ENCODE assay signal across 35 cellular contexts in the genomic region with DNA sequence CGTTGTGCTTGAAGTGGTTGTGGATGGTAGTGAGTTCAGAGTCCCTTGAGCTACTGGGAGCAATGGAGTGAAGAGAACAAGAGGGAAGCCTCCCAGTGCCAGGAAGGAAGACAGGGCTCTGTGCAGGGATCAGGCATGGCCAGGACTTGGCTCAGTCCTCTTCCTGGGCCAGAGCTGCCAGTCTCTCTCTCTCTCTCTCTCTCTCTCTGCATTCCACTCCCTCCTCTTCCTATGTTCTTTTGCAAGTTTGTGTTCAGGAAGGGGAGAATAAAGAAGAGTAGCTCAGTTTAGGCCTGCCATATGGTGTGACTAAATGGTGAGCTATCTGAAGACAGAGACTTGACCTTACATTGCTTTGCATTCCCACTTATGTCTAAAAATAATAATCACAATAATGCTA. TPM values are rescaled to one million over a fixed set of nuclear protein-coding genes. Genes with fewer than 3 reads are reported as not detected.
DNase-seq lines count a peak whose midpoint lies in the region; TF ChIP-seq lines count a peak whose summit lies in the region.
"Had no signal": no experiment of that assay in that cellular context is flagged by ENCODE, and none has a peak within 500 bp of the region (broad histone marks: within the 10 kb centered on the region; RNA-seq: fewer than 3 reads in every experiment).

No MANE protein-coding gene starts in this region.

- intact Hi-C loops in esophagus squamous epithelium (cut with DNase I), result no loop called here

- H3K4me3 ChIP-seq in esophagus squamous epithelium, result no peak overlapping the region
- no peak overlapping the region for H3K4me3 ChIP-seq in osteoblast (ENCODE audit: insufficient read depth, low read length)
- H3K4me3 ChIP-seq: adrenal gland, body of pancreas, gastroesophageal sphincter, hepatocyte, upper lobe of right lung had no signal

- no peak overlapping the region for H3K4me2 ChIP-seq in osteoblast (ENCODE audit: insufficient read depth, low read length)
- H3K4me2 ChIP-seq: hepatocyte, KMS-11 had no signal

- H3K79me2 ChIP-seq in osteoblast (ENCODE audit: insufficient read depth, low read length), result no peaks in the 10 kb centered on the region
- H3K79me2 ChIP-seq: hepatocyte had no signal

- no peaks in the 10 kb centered on the region for H3K9me3 ChIP-seq in esophagus squamous epithelium
- no peaks in the 10 kb centered on the region for H3K9me3 ChIP-seq in osteoblast (ENCODE audit: low read depth, low read length)
- H3K9me3 ChIP-seq: adrenal gland, body of pancreas, gastroesophageal sphincter, upper lobe of right lung had no signal

- TF ChIP-seq POLR2A in esophagus squamous epithelium (IDR thresholded peaks at IDR 0.05), result no peak

- no peaks in the 10 kb centered on the region for H3K27me3 ChIP-seq in esophagus squamous epithelium
- H3K27me3 ChIP-seq in osteoblast (ENCODE audit: insufficient read depth, low read length), result no peaks in the 10 kb centered on the region
- H3K27me3 ChIP-seq: adrenal gland, body of pancreas, hepatocyte, upper lobe of right lung had no signal

- no peaks in the 10 kb centered on the region for H4K20me1 ChIP-seq in osteoblast (ENCODE audit: insufficient read depth, low read length)

- H3K36me3 ChIP-seq in esophagus squamous epithelium (no peaks in the 10 kb centered on the region), osteoblast (ENCODE audit: insufficient read depth, low read length) (no peaks in the 10 kb centered on the region)
- H3K36me3 ChIP-seq: adrenal gland, gastroesophageal sphincter, upper lobe of right lung had no signal

- WGBS in esophagus squamous epithelium, 2 donors, result 40 to 69% methylated on average over 1 of the region's 1 CpG

- H3K4me1 ChIP-seq in esophagus squamous epithelium (peaks cover 7 to 42% (median 18%) of the 10 kb centered on the region in 3 donors), osteoblast (ENCODE audit: insufficient read depth, low read length) (peaks cover 26% of the 10 kb centered on the region)
- H3K4me1 ChIP-seq: adrenal gland, body of pancreas, gastroesophageal sphincter, upper lobe of right lung had no signal

- TF ChIP-seq CTCF in esophagus squamous epithelium (IDR thresholded peaks at IDR 0.05) (no peak), osteoblast (IDR thresholded peaks at IDR 0.05; ENCODE audit: extremely low read depth, low read depth, low read length) (no peak)

- H3K27ac ChIP-seq in esophagus squamous epithelium (peak overlapping the region; percentile 17 to 48 (median 36)), osteoblast (ENCODE audit: low read depth, low read length) (no peak overlapping the region)
- H3K27ac ChIP-seq: adrenal gland, body of pancreas, gastroesophageal sphincter, hepatocyte, KMS-11, upper lobe of right lung had no signal

- H2AFZ ChIP-seq in osteoblast (ENCODE audit: low read length), result peak overlapping the region; percentile 48
- H2AFZ ChIP-seq: hepatocyte had no signal

- DNase-seq in HCEC 1CT (peak; percentile 50), RPMI7951 (ENCODE audit: low read depth) (peak; percentile 23), esophagus squamous epithelium (lab: John Stamatoyannopoulos, UW) (no peak), osteoblast (ENCODE audit: insufficient read length, low spot score, missing footprints) (no peak), nucleus accumbens (lab: John Stamatoyannopoulos, UW) (no peak), cortex of kidney (lab: John Stamatoyannopoulos, UW) (no peak), NCI-H82 (lab: John Stamatoyannopoulos, UW) (no peak)
- DNase-seq: activated CD4-positive, alpha-beta memory T cell treated with anti-CD3 and anti-CD28 coated beads, Interleukin-2, amount 10 ng/mL, durations not matched to agents 7 days and 5 days; activated CD8-positive, alpha-beta memory T cell treated with anti-CD3 and anti-CD28 coated beads, Interleukin-2, amount 50 U/mL, for 4 hours; activated naive CD4-positive, alpha-beta T cell treated with anti-CD3 and anti-CD28 coated beads, Interleukin-2, amount 10 ng/mL, durations not matched to agents 7 days and 5 days; adrenal gland; body of pancreas; C1 segment of cervical spinal cord; effector CD4-positive, alpha-beta T cell; GDM1; GOT3; left cardiac atrium; NCI-H1417 treated with DMSO at 0.1 percent for 48 hours; NCI-H2029 treated with DMSO at 0.1 percent for 48 hours; NCI-H526; NK-92 treated with Interleukin-12 subunit alpha and Interleukin-12 subunit beta, amount 100 ng/mL, for 24 hours; SHP77 treated with DMSO at 0.1 percent for 48 hours; stimulated activated CD4-positive, alpha-beta T cell treated with anti-CD3 and anti-CD28 coated beads, Interleukin-15, amount 100 ng/mL, for 24 hours; stimulated activated CD4-positive, alpha-beta T cell treated with anti-CD3 and anti-CD28 coated beads, Interleukin-4, amount 100 ng/mL, for 4 hours; substantia nigra; SW 1271; upper lobe of right lung had no signal

RNA-seq across cellular contexts. Expression of a gene that starts 20.5 kb away (rescaled TPM):
- not detected in 2 replicates for total RNA-seq in RPMI7951 (2014; rRNA removed; shearing (Covaris generic))
- total RNA-seq in esophagus squamous epithelium (under 1 TPM; 0.09 to 0.95 (median 0.14) TPM), osteoblast (0.29 and 0.36 TPM in 2 replicates)
- total RNA-seq: activated CD4-positive, alpha-beta memory T cell treated with anti-CD3 and anti-CD28 coated beads, Interleukin-2, amount 10 ng/mL, durations not matched to agents 7 days and 5 days; activated T-helper 1 cell treated with anti-CD3 and anti-CD28 coated beads, Interleukin-12 subunit alpha, Interleukin-12 subunit beta, Interleukin-2, Interleukin-4 antibody, amounts not matched to agents 30 ng/mL and 10 ng/mL and 1 ng/mL, durations not matched to agents 14 hours and 24 hours and 36 hours; adrenal gland; body of pancreas; gastroesophageal sphincter; hepatocyte; left cardiac atrium; lung microvascular endothelial cell; mucosa of gallbladder; natural killer cell treated with Interleukin-12 subunit alpha and Interleukin-12 subunit beta and Interleukin-15 and Interleukin-18, amount 100 ng/mL, for 72 hours; omental fat pad; upper lobe of right lung had no signal

RNA-seq across cellular contexts. Expression of a gene that starts 44.4 kb away (rescaled TPM):
- under 0.01 TPM in 1 of 2 replicates, not detected in the other for total RNA-seq in RPMI7951 (2014; rRNA removed; shearing (Covaris generic))
- total RNA-seq in esophagus squamous epithelium (under 1 TPM in 1 of 4 donors, not detected in 3; 0.18 TPM), osteoblast (not detected in 2 replicates)
- total RNA-seq: activated CD4-positive, alpha-beta memory T cell treated with anti-CD3 and anti-CD28 coated beads, Interleukin-2, amount 10 ng/mL, durations not matched to agents 7 days and 5 days; activated T-helper 1 cell treated with anti-CD3 and anti-CD28 coated beads, Interleukin-12 subunit alpha, Interleukin-12 subunit beta, Interleukin-2, Interleukin-4 antibody, amounts not matched to agents 30 ng/mL and 10 ng/mL and 1 ng/mL, durations not matched to agents 14 hours and 24 hours and 36 hours; adrenal gland; body of pancreas; hepatocyte; left cardiac atrium; lung microvascular endothelial cell; mucosa of gallbladder; natural killer cell treated with Interleukin-12 subunit alpha and Interleukin-12 subunit beta and Interleukin-15 and Interleukin-18, amount 100 ng/mL, for 72 hours; omental fat pad; upper lobe of right lung had no signal

Comparison
In these comparisons a context has a peak if more than half of its experiments do, and no peak if none do; other contexts are left out.
1. DNase-seq: peak in HCEC 1CT (single experiment) and RPMI7951 (single experiment); none in esophagus squamous epithelium (single experiment), osteoblast (single experiment), nucleus accumbens (0 of 56), cortex of kidney (single experiment) and NCI-H82 (single experiment).